ENCODE assay signal across 1 cellular context in genomic region chr3:9204253-9205005, GRCh38.
TF ChIP-seq lines count a peak whose summit lies in the region.

No MANE protein-coding gene starts in this region.

TF ChIP-seq in HepG2, 621 proteins besides CTCF, POLR2A, EP300 and RAD21 (continued from another document and continues in another):
- TF ChIP-seq SP140L (CRISPR knock-in tag; IDR thresholded peaks at IDR 0.05; ENCODE audit: borderline replicate concordance) (no peak), ZHX2 (IDR thresholded peaks at IDR 0.05; ENCODE audit: low read depth) (no peak), ZHX2 (CRISPR knock-in tag; IDR thresholded peaks at IDR 0.05; ENCODE audit: borderline replicate concordance) (no peak), ZNF143 (CRISPR knock-in tag; IDR thresholded peaks at IDR 0.05) (no peak), USF2 (IDR thresholded peaks at IDR 0.05; ENCODE audit: low read depth, low read length) (no peak), USF2 (CRISPR knock-in tag; IDR thresholded peaks at IDR 0.05; ENCODE audit: borderline replicate concordance) (no peak), POLR2G (IDR thresholded peaks at IDR 0.05; ENCODE audit: low read depth, low read length) (no peak), KDM5A (IDR thresholded peaks at IDR 0.05; ENCODE audit: borderline replicate concordance, low read length) (no peak), GABPB1 (CRISPR knock-in tag; IDR thresholded peaks at IDR 0.05) (peak; percentile 57), ARNT2 (CRISPR knock-in tag; IDR thresholded peaks at IDR 0.05; ENCODE audit: low read depth) (no peak), TAF15 (IDR thresholded peaks at IDR 0.05; ENCODE audit: low read depth, low read length, poor library complexity, severe bottlenecking) (no peak), RFX3 (CRISPR knock-in tag; IDR thresholded peaks at IDR 0.05) (no peak), YEATS4 (CRISPR knock-in tag; IDR thresholded peaks at IDR 0.05; ENCODE audit: borderline replicate concordance) (no peak), RARA (CRISPR knock-in tag; IDR thresholded peaks at IDR 0.05) (peak; percentile 64), RORA (CRISPR knock-in tag; IDR thresholded peaks at IDR 0.05) (no peak), ZNF792 (CRISPR knock-in tag; IDR thresholded peaks at IDR 0.05) (peak; percentile 70; the same call in 1 of the 2 replicates), NFE2L2 (IDR thresholded peaks at IDR 0.05; ENCODE audit: low read length) (no peak), ZNF777 (CRISPR knock-in tag; IDR thresholded peaks at IDR 0.05) (no peak), ATF3 (CRISPR knock-in tag; IDR thresholded peaks at IDR 0.05) (no peak), WIZ (CRISPR knock-in tag; IDR thresholded peaks at IDR 0.05) (no peak), MAF1 (CRISPR knock-in tag; IDR thresholded peaks at IDR 0.05; ENCODE audit: borderline replicate concordance) (no peak), SAFB2 (CRISPR knock-in tag; IDR thresholded peaks at IDR 0.05; ENCODE audit: borderline replicate concordance, low read depth) (no peak), RELA (CRISPR knock-in tag; IDR thresholded peaks at IDR 0.05) (no peak), ZNF12 (CRISPR knock-in tag; IDR thresholded peaks at IDR 0.05) (no peak), TERF1 (CRISPR knock-in tag; IDR thresholded peaks at IDR 0.05) (no peak), HDAC1 (CRISPR knock-in tag; IDR thresholded peaks at IDR 0.05) (peak; percentile 72), CBX5 (CRISPR knock-in tag; IDR thresholded peaks at IDR 0.05; ENCODE audit: borderline replicate concordance) (no peak), MEF2D (CRISPR knock-in tag; IDR thresholded peaks at IDR 0.05) (peak; percentile 53; the same call in 1 of the 2 replicates), ZNF615 (CRISPR knock-in tag; IDR thresholded peaks at IDR 0.05; ENCODE audit: borderline replicate concordance) (no peak), CEBPG (CRISPR knock-in tag; IDR thresholded peaks at IDR 0.05) (no peak), ZNF782 (CRISPR knock-in tag; IDR thresholded peaks at IDR 0.05; ENCODE audit: borderline replicate concordance) (no peak), HHEX (CRISPR knock-in tag; IDR thresholded peaks at IDR 0.05) (no peak), CEBPB (IDR thresholded peaks at IDR 0.05; ENCODE audit: borderline replicate concordance, low read depth, low read length) (no peak), ZNF160 (CRISPR knock-in tag; IDR thresholded peaks at IDR 0.05) (0 out of 2 replicates have a peak, but pooled peaks have one; percentile 46)
- TF ChIP-seq, protein P1, sequence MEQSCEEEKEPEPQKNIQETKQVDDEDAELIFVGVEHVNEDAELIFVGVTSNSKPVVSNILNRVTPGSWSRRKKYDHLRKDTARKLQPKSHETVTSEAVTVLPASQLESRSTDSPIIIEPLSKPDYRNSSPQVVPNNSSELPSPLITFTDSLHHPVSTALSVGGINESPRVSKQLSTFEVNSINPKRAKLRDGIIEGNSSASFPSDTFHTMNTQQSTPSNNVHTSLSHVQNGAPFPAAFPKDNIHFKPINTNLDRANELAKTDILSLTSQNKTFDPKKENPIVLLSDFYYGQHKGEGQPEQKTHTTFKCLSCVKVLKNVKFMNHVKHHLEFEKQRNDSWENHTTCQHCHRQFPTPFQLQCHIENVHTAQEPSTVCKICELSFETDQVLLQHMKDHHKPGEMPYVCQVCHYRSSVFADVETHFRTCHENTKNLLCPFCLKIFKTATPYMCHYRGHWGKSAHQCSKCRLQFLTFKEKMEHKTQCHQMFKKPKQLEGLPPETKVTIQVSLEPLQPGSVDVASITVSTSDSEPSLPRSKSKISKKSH (CRISPR knock-in tag; IDR thresholded peaks at IDR 0.05; ENCODE audit: borderline replicate concordance): no peak
- TF ChIP-seq, protein P2, sequence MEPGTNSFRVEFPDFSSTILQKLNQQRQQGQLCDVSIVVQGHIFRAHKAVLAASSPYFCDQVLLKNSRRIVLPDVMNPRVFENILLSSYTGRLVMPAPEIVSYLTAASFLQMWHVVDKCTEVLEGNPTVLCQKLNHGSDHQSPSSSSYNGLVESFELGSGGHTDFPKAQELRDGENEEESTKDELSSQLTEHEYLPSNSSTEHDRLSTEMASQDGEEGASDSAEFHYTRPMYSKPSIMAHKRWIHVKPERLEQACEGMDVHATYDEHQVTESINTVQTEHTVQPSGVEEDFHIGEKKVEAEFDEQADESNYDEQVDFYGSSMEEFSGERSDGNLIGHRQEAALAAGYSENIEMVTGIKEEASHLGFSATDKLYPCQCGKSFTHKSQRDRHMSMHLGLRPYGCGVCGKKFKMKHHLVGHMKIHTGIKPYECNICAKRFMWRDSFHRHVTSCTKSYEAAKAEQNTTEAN (CRISPR knock-in tag; conservative IDR thresholded peaks at IDR 0.05): 0 out of 2 replicates have a peak, but pooled peaks have one; percentile 53
- TF ChIP-seq, protein P3, sequence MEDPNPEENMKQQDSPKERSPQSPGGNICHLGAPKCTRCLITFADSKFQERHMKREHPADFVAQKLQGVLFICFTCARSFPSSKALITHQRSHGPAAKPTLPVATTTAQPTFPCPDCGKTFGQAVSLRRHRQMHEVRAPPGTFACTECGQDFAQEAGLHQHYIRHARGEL (CRISPR knock-in tag; IDR thresholded peaks at IDR 0.05): no peak
- TF ChIP-seq, protein P4, sequence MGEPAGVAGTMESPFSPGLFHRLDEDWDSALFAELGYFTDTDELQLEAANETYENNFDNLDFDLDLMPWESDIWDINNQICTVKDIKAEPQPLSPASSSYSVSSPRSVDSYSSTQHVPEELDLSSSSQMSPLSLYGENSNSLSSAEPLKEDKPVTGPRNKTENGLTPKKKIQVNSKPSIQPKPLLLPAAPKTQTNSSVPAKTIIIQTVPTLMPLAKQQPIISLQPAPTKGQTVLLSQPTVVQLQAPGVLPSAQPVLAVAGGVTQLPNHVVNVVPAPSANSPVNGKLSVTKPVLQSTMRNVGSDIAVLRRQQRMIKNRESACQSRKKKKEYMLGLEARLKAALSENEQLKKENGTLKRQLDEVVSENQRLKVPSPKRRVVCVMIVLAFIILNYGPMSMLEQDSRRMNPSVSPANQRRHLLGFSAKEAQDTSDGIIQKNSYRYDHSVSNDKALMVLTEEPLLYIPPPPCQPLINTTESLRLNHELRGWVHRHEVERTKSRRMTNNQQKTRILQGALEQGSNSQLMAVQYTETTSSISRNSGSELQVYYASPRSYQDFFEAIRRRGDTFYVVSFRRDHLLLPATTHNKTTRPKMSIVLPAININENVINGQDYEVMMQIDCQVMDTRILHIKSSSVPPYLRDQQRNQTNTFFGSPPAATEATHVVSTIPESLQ (CRISPR knock-in tag; conservative IDR thresholded peaks at IDR 0.05): no peak
- TF ChIP-seq, protein P5, sequence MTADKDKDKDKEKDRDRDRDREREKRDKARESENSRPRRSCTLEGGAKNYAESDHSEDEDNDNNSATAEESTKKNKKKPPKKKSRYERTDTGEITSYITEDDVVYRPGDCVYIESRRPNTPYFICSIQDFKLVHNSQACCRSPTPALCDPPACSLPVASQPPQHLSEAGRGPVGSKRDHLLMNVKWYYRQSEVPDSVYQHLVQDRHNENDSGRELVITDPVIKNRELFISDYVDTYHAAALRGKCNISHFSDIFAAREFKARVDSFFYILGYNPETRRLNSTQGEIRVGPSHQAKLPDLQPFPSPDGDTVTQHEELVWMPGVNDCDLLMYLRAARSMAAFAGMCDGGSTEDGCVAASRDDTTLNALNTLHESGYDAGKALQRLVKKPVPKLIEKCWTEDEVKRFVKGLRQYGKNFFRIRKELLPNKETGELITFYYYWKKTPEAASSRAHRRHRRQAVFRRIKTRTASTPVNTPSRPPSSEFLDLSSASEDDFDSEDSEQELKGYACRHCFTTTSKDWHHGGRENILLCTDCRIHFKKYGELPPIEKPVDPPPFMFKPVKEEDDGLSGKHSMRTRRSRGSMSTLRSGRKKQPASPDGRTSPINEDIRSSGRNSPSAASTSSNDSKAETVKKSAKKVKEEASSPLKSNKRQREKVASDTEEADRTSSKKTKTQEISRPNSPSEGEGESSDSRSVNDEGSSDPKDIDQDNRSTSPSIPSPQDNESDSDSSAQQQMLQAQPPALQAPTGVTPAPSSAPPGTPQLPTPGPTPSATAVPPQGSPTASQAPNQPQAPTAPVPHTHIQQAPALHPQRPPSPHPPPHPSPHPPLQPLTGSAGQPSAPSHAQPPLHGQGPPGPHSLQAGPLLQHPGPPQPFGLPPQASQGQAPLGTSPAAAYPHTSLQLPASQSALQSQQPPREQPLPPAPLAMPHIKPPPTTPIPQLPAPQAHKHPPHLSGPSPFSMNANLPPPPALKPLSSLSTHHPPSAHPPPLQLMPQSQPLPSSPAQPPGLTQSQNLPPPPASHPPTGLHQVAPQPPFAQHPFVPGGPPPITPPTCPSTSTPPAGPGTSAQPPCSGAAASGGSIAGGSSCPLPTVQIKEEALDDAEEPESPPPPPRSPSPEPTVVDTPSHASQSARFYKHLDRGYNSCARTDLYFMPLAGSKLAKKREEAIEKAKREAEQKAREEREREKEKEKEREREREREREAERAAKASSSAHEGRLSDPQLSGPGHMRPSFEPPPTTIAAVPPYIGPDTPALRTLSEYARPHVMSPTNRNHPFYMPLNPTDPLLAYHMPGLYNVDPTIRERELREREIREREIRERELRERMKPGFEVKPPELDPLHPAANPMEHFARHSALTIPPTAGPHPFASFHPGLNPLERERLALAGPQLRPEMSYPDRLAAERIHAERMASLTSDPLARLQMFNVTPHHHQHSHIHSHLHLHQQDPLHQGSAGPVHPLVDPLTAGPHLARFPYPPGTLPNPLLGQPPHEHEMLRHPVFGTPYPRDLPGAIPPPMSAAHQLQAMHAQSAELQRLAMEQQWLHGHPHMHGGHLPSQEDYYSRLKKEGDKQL (CRISPR knock-in tag; IDR thresholded peaks at IDR 0.05; ENCODE audit: low read depth): no peak
